ENCODE assay signal across 1 cellular context in genomic region chr1:207672525-207673130, GRCh38.
A peak's percentile ranks its signal among the peaks of the same experiment; 100 is the strongest.
TF ChIP-seq lines count a peak whose summit lies in the region.

No MANE protein-coding gene starts in this region.

TF ChIP-seq in GM12878, 131 proteins besides CTCF, POLR2A, EP300 and RAD21 (continued from another document):
- TF ChIP-seq CEBPB (IDR thresholded peaks at IDR 0.05; ENCODE audit: borderline replicate concordance in 1 of 2, low read depth in 2 of 2, low read length in 2 of 2): no peak
- no peak for TF ChIP-seq ATF3 (IDR thresholded peaks at IDR 0.05; ENCODE audit: borderline replicate concordance, extremely low read depth, low read depth, low read length)
- TF ChIP-seq HDAC2 (IDR thresholded peaks at IDR 0.05): no peak
- TF ChIP-seq POLR2AphosphoS5 (IDR thresholded peaks at IDR 0.05; ENCODE audit: low read length): no peak
- TF ChIP-seq USF2 (IDR thresholded peaks at IDR 0.05; ENCODE audit: borderline replicate concordance, low read depth, low read length): no peak
- no peak for TF ChIP-seq KDM1A (IDR thresholded peaks at IDR 0.05; ENCODE audit: borderline replicate concordance)
- TF ChIP-seq SMC3 (IDR thresholded peaks at IDR 0.05; ENCODE audit: borderline replicate concordance, low read length): peak; percentile 35; the same call in 1 of the 2 replicates
- no peak for TF ChIP-seq MAX (IDR thresholded peaks at IDR 0.05; ENCODE audit: low read depth, low read length)
